8 cellular contexts compared by ENCODE assay signal in the genomic region with DNA sequence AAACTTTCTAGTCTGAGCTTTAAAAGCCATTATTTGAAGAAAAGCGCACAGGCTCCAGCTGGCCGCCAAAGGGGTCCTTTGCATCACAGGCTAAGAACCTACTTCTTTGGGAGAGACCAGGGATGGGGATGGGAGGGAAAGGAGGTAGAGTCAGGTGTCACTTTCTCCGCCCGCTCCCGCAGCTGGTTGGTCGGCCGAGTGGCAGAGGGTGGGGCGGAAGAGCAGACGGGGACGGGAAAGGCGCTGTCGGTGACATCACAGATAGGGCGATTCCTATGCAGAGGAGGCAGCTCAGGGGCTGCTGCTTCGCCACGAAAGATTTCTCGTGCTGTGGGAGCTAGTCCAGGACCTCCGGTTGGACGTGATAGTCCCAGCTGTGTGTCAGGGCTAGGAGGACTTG.
DNase-seq lines count a peak whose midpoint lies in the region; ATAC-seq and TF ChIP-seq lines count a peak whose summit lies in the region.
"Not testable (repeated sequence)": the region's sequence is repeated elsewhere in the genome, so short reads cannot be mapped to it uniquely, and the experiment has no call there.

No MANE protein-coding gene starts in this region.

- intact Hi-C loops in left lung (cut with DNase I); aorta (cut with DNase I): not testable (repeated sequence)

- H3K9me3 Mint-ChIP-seq in T-helper 2 cell treated with Interferon-gamma antibody and Interleukin-4, amounts not matched to agents 5 μg/mL and 100 μg/mL, for 36 hours, result not testable (repeated sequence)

- H3K27ac Mint-ChIP-seq in T-helper 2 cell treated with Interferon-gamma antibody and Interleukin-4, amounts not matched to agents 5 μg/mL and 100 μg/mL, for 36 hours, result peak overlapping the region; percentile 80

- TF ChIP-seq CTCF in astrocyte of the spinal cord (IDR thresholded peaks at IDR 0.05; ENCODE audit: low read depth, low read length); left lung (IDR thresholded peaks at IDR 0.05): not testable (repeated sequence)

- H3K27me3 ChIP-seq in left lung; aorta (ENCODE audit: control insufficient read depth in 1 of 2, insufficient read depth in 2 of 2, low read length in 1 of 2): not testable (repeated sequence)

- H3K9me3 ChIP-seq in left lung; aorta (ENCODE audit: control insufficient read depth, low read length): not testable (repeated sequence)

- in situ Hi-C loops in astrocyte of the spinal cord (cut with HindIII; ENCODE audit: low sequenced_read_pairs), result not testable (repeated sequence)

- not testable (repeated sequence) for H3K36me3 Mint-ChIP-seq in T-helper 2 cell treated with Interferon-gamma antibody and Interleukin-4, amounts not matched to agents 5 μg/mL and 100 μg/mL, for 36 hours (ENCODE audit: low read depth)

- H3K36me3 ChIP-seq in left lung; aorta (ENCODE audit: control insufficient read depth in 1 of 2, insufficient read depth in 2 of 2, low read length in 1 of 2): not testable (repeated sequence)

- ATAC-seq in GM18868 (IDR thresholded peaks at IDR 0.05; ENCODE audit: unreplicated experiment), result peak; percentile 80
- ATAC-seq in left lung, result peak; percentile 99
- ATAC-seq in aorta (ENCODE audit: low FRiP score), result peak; percentile 85

- DNase-seq in M059J (ENCODE audit: low read depth) (peak; percentile 77), astrocyte of the spinal cord (ENCODE audit: low read depth, low spot score) (peak; percentile 57), fibroblast of peridontal ligament (ENCODE audit: extremely low read depth) (peak; percentile 6), left lung (peak in 1 of 2 donors; percentile 45), pons (ENCODE audit: low spot score) (peak; percentile 53), aorta (peak in 1 of 2 donors; percentile 66)
- DNase-seq in T-helper 2 cell treated with Interferon-gamma antibody and Interleukin-4, amounts not matched to agents 5 μg/mL and 100 μg/mL, for 36 hours (ENCODE audit: low spot score), result not testable (repeated sequence)

- WGBS in aorta, 2 donors, result 11% methylated on average over 10 of the region's 18 CpGs; no CpG with 5 or more reads in 1 of the 2 donors

- peaks cover 12% of the 10 kb centered on the region for H3K4me1 Mint-ChIP-seq in T-helper 2 cell treated with Interferon-gamma antibody and Interleukin-4, amounts not matched to agents 5 μg/mL and 100 μg/mL, for 36 hours (ENCODE audit: low read depth)

- not testable (repeated sequence) for H3K4me1 ChIP-seq in left lung; aorta (ENCODE audit: control insufficient read depth in 1 of 2, insufficient read depth in 2 of 2, low read length in 2 of 2)

- H3K27ac ChIP-seq in left lung; aorta (ENCODE audit: low read depth in 1 of 2, low read length in 2 of 2): not testable (repeated sequence)

- H3K27me3 Mint-ChIP-seq in T-helper 2 cell treated with Interferon-gamma antibody and Interleukin-4, amounts not matched to agents 5 μg/mL and 100 μg/mL, for 36 hours (ENCODE audit: low read depth), result not testable (repeated sequence)

- not testable (repeated sequence) for H3K4me3 ChIP-seq in astrocyte of the spinal cord (ENCODE audit: low read depth, low read length); left lung; aorta (ENCODE audit: low read length in 2 of 2)

- peak overlapping the region; percentile 71 for H3K4me3 Mint-ChIP-seq in T-helper 2 cell treated with Interferon-gamma antibody and Interleukin-4, amounts not matched to agents 5 μg/mL and 100 μg/mL, for 36 hours
